In genomic region chr1:23801876-23802275, GRCh38 we compare ENCODE assay signal across 1 cellular context.
TF ChIP-seq lines count a peak whose summit lies in the region.

No MANE protein-coding gene starts in this region.

TF ChIP-seq in GM12878, 131 proteins besides CTCF, POLR2A, EP300 and RAD21:
- TF ChIP-seq HDAC2 (IDR thresholded peaks at IDR 0.05) = no peak
- no peak for TF ChIP-seq CBX5 (IDR thresholded peaks at IDR 0.05; ENCODE audit: low read depth)
- no peak for TF ChIP-seq IKZF2 (IDR thresholded peaks at IDR 0.05)
- TF ChIP-seq FOS (IDR thresholded peaks at IDR 0.05; ENCODE audit: borderline replicate concordance, extremely low read depth, insufficient read length) = no peak
- no peak for TF ChIP-seq RFX5 (IDR thresholded peaks at IDR 0.05; ENCODE audit: low read depth, low read length)
- no peak for TF ChIP-seq CUX1 (IDR thresholded peaks at IDR 0.05; ENCODE audit: insufficient replicate concordance, low read depth, low read length)
- TF ChIP-seq BACH1 (IDR thresholded peaks at IDR 0.05; ENCODE audit: borderline replicate concordance) = no peak
- no peak for TF ChIP-seq KDM1A (IDR thresholded peaks at IDR 0.05; ENCODE audit: borderline replicate concordance)
- TF ChIP-seq TAF1 (IDR thresholded peaks at IDR 0.05; ENCODE audit: borderline replicate concordance, low read depth, low read length) = no peak
- no peak for TF ChIP-seq ZNF24 (IDR thresholded peaks at IDR 0.05)
- no peak for TF ChIP-seq HCFC1 (IDR thresholded peaks at IDR 0.05; ENCODE audit: low read length)
- TF ChIP-seq SMARCA5 (IDR thresholded peaks at IDR 0.05) = no peak
- no peak for TF ChIP-seq YBX1 (IDR thresholded peaks at IDR 0.05)
- no peak for TF ChIP-seq EGR1 (IDR thresholded peaks at IDR 0.05; ENCODE audit: borderline replicate concordance in 1 of 2, low read depth in 2 of 2, low read length in 2 of 2)
- no peak for TF ChIP-seq CREM (IDR thresholded peaks at IDR 0.05; ENCODE audit: low read depth)
